ENCODE assay signal across 10 cellular contexts in the genomic region with DNA sequence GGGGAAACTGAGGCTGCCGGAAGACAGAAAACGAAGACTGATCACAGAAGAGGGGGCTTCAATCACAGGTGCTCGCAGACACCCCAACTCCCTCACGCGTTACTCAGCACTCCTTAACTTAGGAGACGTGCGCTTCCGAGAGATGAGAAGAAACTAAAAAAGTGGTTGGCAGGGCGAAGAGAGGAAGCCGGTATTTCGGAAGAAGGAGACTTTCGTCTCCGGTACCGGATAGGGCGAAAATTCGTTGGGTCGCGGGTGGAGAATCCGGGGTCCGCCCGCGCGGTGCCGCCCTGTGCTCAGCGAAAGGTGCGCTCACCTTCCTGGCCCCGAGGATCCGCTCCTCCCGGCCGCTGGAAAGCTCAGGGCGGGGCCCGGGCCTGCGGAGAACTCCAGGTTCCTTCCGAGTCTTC. TPM values are rescaled to one million over a fixed set of nuclear protein-coding genes. Genes with fewer than 3 reads are reported as not detected.
DNase-seq lines count a peak whose midpoint lies in the region; ATAC-seq, FAIRE-seq and TF ChIP-seq lines count a peak whose summit lies in the region.
"Had no signal": no experiment of that assay in that cellular context is flagged by ENCODE, and none has a peak within 500 bp of the region (broad histone marks: within the 10 kb centered on the region; RNA-seq: fewer than 3 reads in every experiment).

No MANE protein-coding gene starts in this region.

- peaks cover 61% of the 10 kb centered on the region for H3K27me3 Mint-ChIP-seq in CD4-positive, CD25-positive, alpha-beta regulatory T cell

- BruUV-seq in PC-9 (replicated peaks; lab: Mats Ljungman, UMichigan): no TSS peak
- BruUV-seq in endothelial cell of umbilical vein (replicated peaks; lab: Mats Ljungman, UMichigan): no TSS peak

- no peaks in the 10 kb centered on the region for H3K36me3 Mint-ChIP-seq in CD4-positive, CD25-positive, alpha-beta regulatory T cell

- H3K9me3 ChIP-seq in CD4-positive, CD25-positive, alpha-beta regulatory T cell (ENCODE audit: control insufficient read depth in 2 of 2, low read length in 2 of 2): no peaks in the 10 kb centered on the region
- H3K9me3 ChIP-seq in PC-9 (ENCODE audit: insufficient read depth, low read depth) (no peaks in the 10 kb centered on the region), endothelial cell of umbilical vein (replicated peaks; ENCODE audit: control insufficient read depth, insufficient read depth, low read length) (no peaks in the 10 kb centered on the region), neuron (ENCODE audit: low read length) (no peaks in the 10 kb centered on the region)

- peaks cover 58% of the 10 kb centered on the region for H3K4me1 ChIP-seq in CD4-positive, CD25-positive, alpha-beta regulatory T cell (ENCODE audit: control insufficient read depth, insufficient read depth, low read length, poor library complexity, severe bottlenecking)
- H3K4me1 ChIP-seq in PC-9 (replicated peaks; ENCODE audit: insufficient read depth) (peaks cover 4% of the 10 kb centered on the region; the same call in 1 of the 2 replicates), endothelial cell of umbilical vein (ENCODE audit: control insufficient read depth, extremely low read depth, insufficient read depth, low read length) (no peaks in the 10 kb centered on the region), neuron (ENCODE audit: insufficient read depth, low read length) (peaks cover 22% of the 10 kb centered on the region)

- no peak for DNase-seq in CD4-positive, CD25-positive, alpha-beta regulatory T cell
- DNase-seq in PC-9 (no peak), endothelial cell of umbilical vein (ENCODE audit: low read depth, low spot score) (no peak), NCI-H82 treated with DMSO at 0.1 percent for 48 hours (lab: John Stamatoyannopoulos, UW; ENCODE audit: unreplicated experiment) (no peak), NCI-H774 (lab: John Stamatoyannopoulos, UW) (no peak), Kasumi-1 (lab: John Stamatoyannopoulos, UW) (no peak)
- DNase-seq: cerebellar nuclear complex, NCI-H1436 had no signal

- peaks cover 6% of the 10 kb centered on the region; the same call in 1 of the 2 replicates for H3F3A ChIP-seq in PC-9 (ENCODE audit: insufficient read depth, low read depth)

- no peaks in the 10 kb centered on the region for H3K9me2 ChIP-seq in PC-9 (ENCODE audit: insufficient read depth)

- POLR2A ChIA-PET in PC-9 (lab: Charles Lee; ENCODE audit: unreplicated experiment): interaction anchor here (0.6 kb wide), 2 partner anchors 722 to 1320 kb away, joined by 3 to 8 read pairs; no protein-coding TSS in a partner anchor
- POLR2A ChIA-PET in endothelial cell of umbilical vein (lab: Charles Lee): no interaction called here

- H3K9me3 Mint-ChIP-seq in CD4-positive, CD25-positive, alpha-beta regulatory T cell: peaks cover 0 to 6% (median 0%) of the 10 kb centered on the region in 7 donors

- no peak overlapping the region for H3K27ac Mint-ChIP-seq in CD4-positive, CD25-positive, alpha-beta regulatory T cell

- no peak overlapping the region for H3K27ac ChIP-seq in CD4-positive, CD25-positive, alpha-beta regulatory T cell (ENCODE audit: insufficient read depth, low read length, poor library complexity, severe bottlenecking)
- H3K27ac ChIP-seq in PC-9 (no peak overlapping the region), endothelial cell of umbilical vein (ENCODE audit: insufficient read depth, low read depth, low read length) (no peak overlapping the region)

- no peaks in the 10 kb centered on the region for H3K36me3 ChIP-seq in CD4-positive, CD25-positive, alpha-beta regulatory T cell (ENCODE audit: control insufficient read depth, insufficient read depth, low read length)
- H3K36me3 ChIP-seq in PC-9 (ENCODE audit: low read depth): no peaks in the 10 kb centered on the region
- H3K36me3 ChIP-seq in endothelial cell of umbilical vein (ENCODE audit: control insufficient read depth in 2 of 2, extremely low read depth in 1 of 2, insufficient read depth in 2 of 2, low read length in 2 of 2): no peaks in the 10 kb centered on the region
- H3K36me3 ChIP-seq in neuron (ENCODE audit: insufficient read depth, low read length): no peaks in the 10 kb centered on the region

- intact Hi-C loops in PC-9 (cut with micrococcal nuclease; ENCODE audit: unreplicated experiment): no loop called here
- intact Hi-C loops in endothelial cell of umbilical vein (cut with micrococcal nuclease): no loop called here

- CTCF ChIA-PET in PC-9 (lab: Charles Lee) (interaction anchor here (0.5 kb wide), 1 partner anchor 9 kb away, joined by 4 read pairs; no protein-coding TSS in a partner anchor), endothelial cell of umbilical vein (lab: Charles Lee) (interaction anchor here (1.1 to 1.2 kb wide), 2 partner anchors 13 to 678 kb away, joined by 3 read pairs; no protein-coding TSS in a partner anchor)

- no peaks in the 10 kb centered on the region for H3K79me2 ChIP-seq in PC-9 (ENCODE audit: low read depth)
- H3K79me2 ChIP-seq in endothelial cell of umbilical vein (ENCODE audit: control insufficient read depth, insufficient read depth, low read length): no peaks in the 10 kb centered on the region

- no peak overlapping the region for H3K9ac ChIP-seq in endothelial cell of umbilical vein (replicated peaks; ENCODE audit: extremely low read depth, insufficient read depth, low read length)

- dilution Hi-C loops in endothelial cell of umbilical vein (cut with MboI; ENCODE audit: extremely low pct_ligation_motif_present, low sequenced_read_pairs): no loop called here

- H3K4me2 ChIP-seq in PC-9: peak overlapping the region; percentile 96
- no peak overlapping the region for H3K4me2 ChIP-seq in endothelial cell of umbilical vein (ENCODE audit: insufficient read depth, low read length)

- H3K9me1 ChIP-seq in endothelial cell of umbilical vein (replicated peaks; ENCODE audit: control insufficient read depth, extremely low read depth, insufficient read depth, low read length): no peaks in the 10 kb centered on the region

- peaks cover 5 to 41% (median 21%) of the 10 kb centered on the region in 4 donors for H3K4me1 Mint-ChIP-seq in CD4-positive, CD25-positive, alpha-beta regulatory T cell

- no peak for TF ChIP-seq POLR2A in endothelial cell of umbilical vein (IDR thresholded peaks at IDR 0.05; ENCODE audit: low read depth, low read length)

- no peak for FAIRE-seq in endothelial cell of umbilical vein (lab: Jason Lieb, UNC)

- H4K20me1 ChIP-seq in PC-9 (ENCODE audit: insufficient read depth): no peaks in the 10 kb centered on the region
- no peaks in the 10 kb centered on the region for H4K20me1 ChIP-seq in endothelial cell of umbilical vein (replicated peaks; ENCODE audit: control insufficient read depth, extremely low read depth, insufficient read depth, low read length)

- TF ChIP-seq CTCF in PC-9 (conservative IDR thresholded peaks at IDR 0.05) (no peak), endothelial cell of umbilical vein (IDR thresholded peaks at IDR 0.05; ENCODE audit: extremely low read depth in 1 of 2, insufficient read depth in 1 of 2, low read depth in 1 of 2, low read length in 2 of 2) (no peak)

- H3K4me3 ChIP-seq in CD4-positive, CD25-positive, alpha-beta regulatory T cell (ENCODE audit: low read depth, low read length): no peak overlapping the region
- H3K4me3 ChIP-seq in PC-9 (peak overlapping the region; percentile 88), endothelial cell of umbilical vein (replicated peaks in 1 of 3; ENCODE audit: insufficient read depth in 1 of 3, low read depth in 1 of 3, low read length in 3 of 3) (no peak overlapping the region), neuron (ENCODE audit: low read length) (peak overlapping the region; percentile 44)

- no peak for ATAC-seq in CD4-positive, CD25-positive, alpha-beta regulatory T cell (ENCODE audit: low read depth in 2 of 2)
- ATAC-seq in GM21447 (IDR thresholded peaks at IDR 0.05; ENCODE audit: unreplicated experiment): no peak

- peak overlapping the region; percentile 96 for H2AFZ ChIP-seq in PC-9
- H2AFZ ChIP-seq in endothelial cell of umbilical vein (ENCODE audit: low read depth, low read length): no peak overlapping the region
- H2AFZ ChIP-seq in neuron (ENCODE audit: low read depth, low read length): peak overlapping the region; percentile 70

- peak overlapping the region in 3 of 4 donors; percentile 48 to 83 (median 66) for H3K4me3 Mint-ChIP-seq in CD4-positive, CD25-positive, alpha-beta regulatory T cell

- H3K27me3 ChIP-seq in CD4-positive, CD25-positive, alpha-beta regulatory T cell (ENCODE audit: control insufficient read depth, insufficient read depth, low read length): peaks cover 11% of the 10 kb centered on the region
- H3K27me3 ChIP-seq in PC-9 (ENCODE audit: insufficient read depth, low read depth) (no peaks in the 10 kb centered on the region), endothelial cell of umbilical vein (ENCODE audit: control insufficient read depth in 2 of 2, insufficient read depth in 2 of 2, low read length in 2 of 2) (peaks cover 66 to 78% of the 10 kb centered on the region in 2 experiments), neuron (ENCODE audit: insufficient read depth, low read length) (peaks cover 81% of the 10 kb centered on the region)

TF ChIP-seq in endothelial cell of umbilical vein, 7 proteins besides CTCF, POLR2A, EP300 and RAD21 (continues in another document):
- no peak for TF ChIP-seq FOS (IDR thresholded peaks at IDR 0.05; ENCODE audit: borderline replicate concordance, insufficient read depth, low read length)

RNA-seq across cellular contexts. Expression of gene TBX2, which starts 0.9 kb away (rescaled TPM):
- not detected for total RNA-seq in CD4-positive, CD25-positive, alpha-beta regulatory T cell
- not detected for polyA plus RNA-seq in CD4-positive, CD25-positive, alpha-beta regulatory T cell
- total RNA-seq in PC-9 (2021): 0.44 and 0.60 TPM in 2 replicates
- total RNA-seq in endothelial cell of umbilical vein: not detected in 2 replicates
- polyA plus RNA-seq in endothelial cell of umbilical vein: not detected in 2 replicates
- polyA plus RNA-seq in endothelial cell of umbilical vein (2011; cell fraction: cytosol; rRNA removed): 0.01 TPM in 1 of 2 replicates, not detected in the other
- not detected in 2 replicates for polyA plus RNA-seq in endothelial cell of umbilical vein (2011; cell fraction: nucleus; rRNA removed)
- not detected in 2 replicates for polyA plus RNA-seq in endothelial cell of umbilical vein (2012)
- polyA minus RNA-seq in endothelial cell of umbilical vein: not detected in 2 replicates
- polyA minus RNA-seq in endothelial cell of umbilical vein (2011; cell fraction: cytosol; rRNA and poly(A)+ RNA removed): 0.82 TPM
- polyA minus RNA-seq in endothelial cell of umbilical vein (2011; cell fraction: nucleus; rRNA and poly(A)+ RNA removed): not detected in 2 replicates

RNA-seq across cellular contexts. Expression of gene TBX4, which starts 53.5 kb away (rescaled TPM):
- total RNA-seq in CD4-positive, CD25-positive, alpha-beta regulatory T cell: not detected
- not detected for polyA plus RNA-seq in CD4-positive, CD25-positive, alpha-beta regulatory T cell
- total RNA-seq in PC-9 (2021) (0.88 TPM in 1 of 2 replicates, not detected in the other), endothelial cell of umbilical vein (not detected in 2 replicates)
- not detected in 2 replicates for polyA plus RNA-seq in endothelial cell of umbilical vein
- not detected in 2 replicates for polyA plus RNA-seq in endothelial cell of umbilical vein (2011; cell fraction: cytosol; rRNA removed)
- not detected in 2 replicates for polyA plus RNA-seq in endothelial cell of umbilical vein (2011; cell fraction: nucleus; rRNA removed)
- polyA plus RNA-seq in endothelial cell of umbilical vein (2012): not detected in 2 replicates
- not detected in 2 replicates for polyA minus RNA-seq in endothelial cell of umbilical vein
- not detected for polyA minus RNA-seq in endothelial cell of umbilical vein (2011; cell fraction: cytosol; rRNA and poly(A)+ RNA removed)
- not detected in 2 replicates for polyA minus RNA-seq in endothelial cell of umbilical vein (2011; cell fraction: nucleus; rRNA and poly(A)+ RNA removed)

Comparison
In these comparisons a context has a peak if more than half of its experiments do, and no peak if none do; other contexts are left out.
1. H3K4me3 ChIP-seq: peak in PC-9 (single experiment) and neuron (single experiment); none in CD4-positive, CD25-positive, alpha-beta regulatory T cell (single experiment) and endothelial cell of umbilical vein (0 of 3).